In genomic region chr10:61001731-61002122, GRCh38 we compare ENCODE assay signal across 1 cellular context.
TF ChIP-seq lines count a peak whose summit lies in the region.

No MANE protein-coding gene starts in this region.

TF ChIP-seq in HepG2, 621 proteins besides CTCF, POLR2A, EP300 and RAD21 (continued from another document and continues in another):
- no peak for TF ChIP-seq ZNF142 (CRISPR knock-in tag; IDR thresholded peaks at IDR 0.05)
- TF ChIP-seq CBX2 (IDR thresholded peaks at IDR 0.05; ENCODE audit: low read depth, low read length): no peak
- TF ChIP-seq CBX2 (CRISPR knock-in tag; IDR thresholded peaks at IDR 0.05; ENCODE audit: low read depth): no peak
- no peak for TF ChIP-seq ZNF441 (CRISPR knock-in tag; IDR thresholded peaks at IDR 0.05; ENCODE audit: borderline replicate concordance)
- TF ChIP-seq, protein P1, sequence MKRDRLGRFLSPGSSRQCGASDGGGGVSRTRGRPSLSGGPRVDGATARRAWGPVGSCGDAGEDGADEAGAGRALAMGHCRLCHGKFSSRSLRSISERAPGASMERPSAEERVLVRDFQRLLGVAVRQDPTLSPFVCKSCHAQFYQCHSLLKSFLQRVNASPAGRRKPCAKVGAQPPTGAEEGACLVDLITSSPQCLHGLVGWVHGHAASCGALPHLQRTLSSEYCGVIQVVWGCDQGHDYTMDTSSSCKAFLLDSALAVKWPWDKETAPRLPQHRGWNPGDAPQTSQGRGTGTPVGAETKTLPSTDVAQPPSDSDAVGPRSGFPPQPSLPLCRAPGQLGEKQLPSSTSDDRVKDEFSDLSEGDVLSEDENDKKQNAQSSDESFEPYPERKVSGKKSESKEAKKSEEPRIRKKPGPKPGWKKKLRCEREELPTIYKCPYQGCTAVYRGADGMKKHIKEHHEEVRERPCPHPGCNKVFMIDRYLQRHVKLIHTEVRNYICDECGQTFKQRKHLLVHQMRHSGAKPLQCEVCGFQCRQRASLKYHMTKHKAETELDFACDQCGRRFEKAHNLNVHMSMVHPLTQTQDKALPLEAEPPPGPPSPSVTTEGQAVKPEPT (CRISPR knock-in tag; IDR thresholded peaks at IDR 0.05; ENCODE audit: low read depth): no peak
- no peak for TF ChIP-seq FOXA1 (IDR thresholded peaks at IDR 0.05)
- TF ChIP-seq FOXA1 (CRISPR knock-in tag; IDR thresholded peaks at IDR 0.05): 0 out of 2 replicates have a peak, but pooled peaks have one; percentile 5
- 0 out of 2 replicates have a peak, but pooled peaks have one; percentile 10 for TF ChIP-seq ZNF777 (CRISPR knock-in tag; IDR thresholded peaks at IDR 0.05)
- TF ChIP-seq, protein P2, sequence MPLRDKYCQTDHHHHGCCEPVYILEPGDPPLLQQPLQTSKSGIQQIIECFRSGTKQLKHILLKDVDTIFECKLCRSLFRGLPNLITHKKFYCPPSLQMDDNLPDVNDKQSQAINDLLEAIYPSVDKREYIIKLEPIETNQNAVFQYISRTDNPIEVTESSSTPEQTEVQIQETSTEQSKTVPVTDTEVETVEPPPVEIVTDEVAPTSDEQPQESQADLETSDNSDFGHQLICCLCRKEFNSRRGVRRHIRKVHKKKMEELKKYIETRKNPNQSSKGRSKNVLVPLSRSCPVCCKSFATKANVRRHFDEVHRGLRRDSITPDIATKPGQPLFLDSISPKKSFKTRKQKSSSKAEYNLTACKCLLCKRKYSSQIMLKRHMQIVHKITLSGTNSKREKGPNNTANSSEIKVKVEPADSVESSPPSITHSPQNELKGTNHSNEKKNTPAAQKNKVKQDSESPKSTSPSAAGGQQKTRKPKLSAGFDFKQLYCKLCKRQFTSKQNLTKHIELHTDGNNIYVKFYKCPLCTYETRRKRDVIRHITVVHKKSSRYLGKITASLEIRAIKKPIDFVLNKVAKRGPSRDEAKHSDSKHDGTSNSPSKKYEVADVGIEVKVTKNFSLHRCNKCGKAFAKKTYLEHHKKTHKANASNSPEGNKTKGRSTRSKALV (CRISPR knock-in tag; IDR thresholded peaks at IDR 0.05): no peak
- TF ChIP-seq, protein P3, sequence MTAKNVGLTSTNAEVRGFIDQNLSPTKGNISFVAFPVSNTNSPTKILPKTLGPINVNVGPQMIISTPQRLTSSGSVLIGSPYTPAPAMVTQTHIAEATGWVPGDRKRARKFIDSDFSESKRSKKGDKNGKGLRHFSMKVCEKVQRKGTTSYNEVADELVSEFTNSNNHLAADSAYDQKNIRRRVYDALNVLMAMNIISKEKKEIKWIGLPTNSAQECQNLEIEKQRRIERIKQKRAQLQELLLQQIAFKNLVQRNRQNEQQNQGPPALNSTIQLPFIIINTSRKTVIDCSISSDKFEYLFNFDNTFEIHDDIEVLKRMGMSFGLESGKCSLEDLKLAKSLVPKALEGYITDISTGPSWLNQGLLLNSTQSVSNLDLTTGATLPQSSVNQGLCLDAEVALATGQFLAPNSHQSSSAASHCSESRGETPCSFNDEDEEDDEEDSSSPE (CRISPR knock-in tag; IDR thresholded peaks at IDR 0.05): no peak
- TF ChIP-seq IRF1 (CRISPR knock-in tag; IDR thresholded peaks at IDR 0.05; ENCODE audit: low read depth): no peak
- no peak for TF ChIP-seq TBP (CRISPR knock-in tag; IDR thresholded peaks at IDR 0.05)
- TF ChIP-seq BORCS8-MEF2B (CRISPR knock-in tag; IDR thresholded peaks at IDR 0.05): no peak
- no peak for TF ChIP-seq DZIP1 (CRISPR knock-in tag; IDR thresholded peaks at IDR 0.05)
- TF ChIP-seq ZNF280B (CRISPR knock-in tag; IDR thresholded peaks at IDR 0.05; ENCODE audit: borderline replicate concordance): no peak
- no peak for TF ChIP-seq CCDC6 (CRISPR knock-in tag; IDR thresholded peaks at IDR 0.05)
- TF ChIP-seq REPIN1 (CRISPR knock-in tag; IDR thresholded peaks at IDR 0.05; ENCODE audit: borderline replicate concordance, low read depth): no peak
- TF ChIP-seq SKIL (CRISPR knock-in tag; IDR thresholded peaks at IDR 0.05; ENCODE audit: borderline replicate concordance): no peak
- no peak for TF ChIP-seq ZNF614 (CRISPR knock-in tag; IDR thresholded peaks at IDR 0.05; ENCODE audit: borderline replicate concordance)
- TF ChIP-seq MEIS2 (CRISPR knock-in tag; IDR thresholded peaks at IDR 0.05): no peak
- TF ChIP-seq, protein P4, sequence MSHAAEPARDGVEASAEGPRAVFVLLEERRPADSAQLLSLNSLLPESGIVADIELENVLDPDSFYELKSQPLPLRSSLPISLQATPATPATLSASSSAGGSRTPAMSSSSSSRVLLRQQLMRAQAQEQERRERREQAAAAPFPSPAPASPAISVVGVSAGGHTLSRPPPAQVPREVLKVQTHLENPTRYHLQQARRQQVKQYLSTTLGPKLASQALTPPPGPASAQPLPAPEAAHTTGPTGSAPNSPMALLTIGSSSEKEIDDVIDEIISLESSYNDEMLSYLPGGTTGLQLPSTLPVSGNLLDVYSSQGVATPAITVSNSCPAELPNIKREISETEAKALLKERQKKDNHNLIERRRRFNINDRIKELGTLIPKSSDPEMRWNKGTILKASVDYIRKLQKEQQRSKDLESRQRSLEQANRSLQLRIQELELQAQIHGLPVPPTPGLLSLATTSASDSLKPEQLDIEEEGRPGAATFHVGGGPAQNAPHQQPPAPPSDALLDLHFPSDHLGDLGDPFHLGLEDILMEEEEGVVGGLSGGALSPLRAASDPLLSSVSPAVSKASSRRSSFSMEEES (CRISPR knock-in tag; IDR thresholded peaks at IDR 0.05): no peak
- TF ChIP-seq ZBTB4 (CRISPR knock-in tag; IDR thresholded peaks at IDR 0.05; ENCODE audit: borderline replicate concordance): peak; percentile 73; the same call in 1 of the 2 replicates
- TF ChIP-seq FOXC1 (CRISPR knock-in tag; IDR thresholded peaks at IDR 0.05; ENCODE audit: borderline replicate concordance): no peak
- TF ChIP-seq SP2 (CRISPR knock-in tag; IDR thresholded peaks at IDR 0.05): no peak
- no peak for TF ChIP-seq MLX (CRISPR knock-in tag; IDR thresholded peaks at IDR 0.05)
- TF ChIP-seq ZNF780A (CRISPR knock-in tag; IDR thresholded peaks at IDR 0.05): no peak
- TF ChIP-seq ZNF605 (CRISPR knock-in tag; IDR thresholded peaks at IDR 0.05): no peak
- no peak for TF ChIP-seq GABPA (IDR thresholded peaks at IDR 0.05; ENCODE audit: low read depth, low read length)
- TF ChIP-seq GABPA (CRISPR knock-in tag; IDR thresholded peaks at IDR 0.05; ENCODE audit: low read depth): no peak
